Comparison of ENCODE assay signal across 18 cellular contexts in genomic region chr10:52631648-52632047, GRCh38.
DNase-seq lines count a peak whose midpoint lies in the region; ATAC-seq and TF ChIP-seq lines count a peak whose summit lies in the region.
"Had no signal": no experiment of that assay in that cellular context is flagged by ENCODE, and none has a peak within 500 bp of the region (broad histone marks: within the 10 kb centered on the region; RNA-seq: fewer than 3 reads in every experiment).

No MANE protein-coding gene starts in this region.

- H3K27me3 Mint-ChIP-seq in WTC11 (ENCODE audit: low read depth) = no peaks in the 10 kb centered on the region
- H3K27me3 Mint-ChIP-seq in Calu3 (ENCODE audit: unreplicated experiment) = no peaks in the 10 kb centered on the region
- H3K27me3 Mint-ChIP-seq: CD4-positive, alpha-beta memory T cell; CD4-positive, CD25-positive, alpha-beta regulatory T cell; CD8-positive, alpha-beta memory T cell had no signal

- H3K27ac Mint-ChIP-seq in WTC11 (no peak overlapping the region), Calu3 (ENCODE audit: unreplicated experiment) (no peak overlapping the region)
- H3K27ac Mint-ChIP-seq: CD14-positive monocyte; CD4-positive, alpha-beta memory T cell; CD4-positive, CD25-positive, alpha-beta regulatory T cell; CD8-positive, alpha-beta memory T cell had no signal

- DNase-seq in G401 (ENCODE audit: low spot score) (peak; percentile 74), WTC11 (ENCODE audit: low spot score) (no peak), islet precursor cell (peak; percentile 71), NCI-H1105 treated with DMSO at 0.1 percent for 48 hours (lab: John Stamatoyannopoulos, UW) (no peak), Calu3 (no peak)
- DNase-seq in activated naive CD4-positive, alpha-beta T cell treated with Interleukin-2 at 50 U/mL for 16 hours = no peak
- DNase-seq in activated naive CD4-positive, alpha-beta T cell (lab: John Stamatoyannopoulos, UW) = no peak
- DNase-seq: 8988T; ACHN; BE2C; C1 segment of cervical spinal cord; CD4-positive, alpha-beta memory T cell; CD4-positive, CD25-positive, alpha-beta regulatory T cell; CD8-positive, alpha-beta memory T cell; COR-L47; DMS79 treated with DMSO at 0.1 percent for 48 hours; GF-D8 had no signal

- H3K4me3 Mint-ChIP-seq in WTC11 = no peak overlapping the region
- H3K4me3 Mint-ChIP-seq in Calu3 (ENCODE audit: low read depth, unreplicated experiment) = no peak overlapping the region
- H3K4me3 Mint-ChIP-seq: CD14-positive monocyte; CD4-positive, alpha-beta memory T cell; CD4-positive, CD25-positive, alpha-beta regulatory T cell; CD8-positive, alpha-beta memory T cell had no signal

- POLR2A ChIA-PET in WTC11 (lab: Charles Lee) = no interaction called here

- H3K9me3 Mint-ChIP-seq in WTC11 (peaks cover under 1% of the 10 kb centered on the region; the same call in 1 of the 2 replicates), Calu3 (ENCODE audit: low read depth, unreplicated experiment) (no peaks in the 10 kb centered on the region)
- H3K9me3 Mint-ChIP-seq: CD14-positive monocyte had no signal

- in situ Hi-C loops in G401 (cut with HindIII; ENCODE audit: low sequenced_read_pairs) = no loop called here

- intact Hi-C loops in Calu3 (cut with micrococcal nuclease; ENCODE audit: unreplicated experiment) = no loop called here

- H3K36me3 Mint-ChIP-seq in WTC11 (no peaks in the 10 kb centered on the region), Calu3 (ENCODE audit: insufficient read depth, unreplicated experiment) (no peaks in the 10 kb centered on the region)
- H3K36me3 Mint-ChIP-seq: CD14-positive monocyte; CD4-positive, alpha-beta memory T cell; CD4-positive, CD25-positive, alpha-beta regulatory T cell; CD8-positive, alpha-beta memory T cell had no signal

- ATAC-seq in WTC11 = peak; percentile 39; the same call in 1 of the 2 replicates

- H3K4me1 Mint-ChIP-seq in WTC11 (peaks cover 8% of the 10 kb centered on the region), Calu3 (ENCODE audit: low read depth, unreplicated experiment) (no peaks in the 10 kb centered on the region)
- H3K4me1 Mint-ChIP-seq: CD14-positive monocyte; CD4-positive, alpha-beta memory T cell; CD4-positive, CD25-positive, alpha-beta regulatory T cell; CD8-positive, alpha-beta memory T cell had no signal

- CTCF ChIA-PET in WTC11 (lab: Charles Lee) (no interaction called here), Calu3 (lab: Charles Lee) (no interaction called here)

- BruUV-seq in Calu3 (replicated peaks; lab: Mats Ljungman, UMichigan) = no TSS peak

- TF ChIP-seq CTCF in WTC11 (IDR thresholded peaks at IDR 0.05) (no peak), Calu3 (IDR thresholded peaks at IDR 0.05; ENCODE audit: unreplicated experiment) (no peak)

TF ChIP-seq in WTC11, 78 proteins besides CTCF, POLR2A, EP300 and RAD21:
- TF ChIP-seq HMGXB4 (CRISPR knock-in tag; IDR thresholded peaks at IDR 0.05) (no peak), ZNF138 (CRISPR knock-in tag; conservative IDR thresholded peaks at IDR 0.05) (no peak), E2F1 (CRISPR knock-in tag; IDR thresholded peaks at IDR 0.05) (no peak), FOXP4 (CRISPR knock-in tag; IDR thresholded peaks at IDR 0.05) (no peak), ZNF416 (CRISPR knock-in tag; IDR thresholded peaks at IDR 0.05) (no peak), PRDM15 (CRISPR knock-in tag; IDR thresholded peaks at IDR 0.05) (no peak), GABPB1 (CRISPR knock-in tag; IDR thresholded peaks at IDR 0.05) (no peak), ERG (CRISPR knock-in tag; IDR thresholded peaks at IDR 0.05) (no peak), CBFB (CRISPR knock-in tag; IDR thresholded peaks at IDR 0.05; ENCODE audit: low read depth) (no peak), NR1H2 (CRISPR knock-in tag; IDR thresholded peaks at IDR 0.05) (no peak)
TF ChIP-seq in WTC11: peak in this region for 0.

Comparison
In these comparisons a context has a peak if more than half of its experiments do, and no peak if none do; other contexts are left out.
1. DNase-seq: peak in G401 (single experiment) and islet precursor cell (single experiment); none in WTC11 (single experiment), NCI-H1105 treated with DMSO at 0.1 percent for 48 hours (single experiment), activated naive CD4-positive, alpha-beta T cell treated with Interleukin-2 at 50 U/mL for 16 hours (single experiment), activated naive CD4-positive, alpha-beta T cell (0 of 4) and Calu3 (single experiment).